1 cellular context compared by ENCODE assay signal in the genomic region with DNA sequence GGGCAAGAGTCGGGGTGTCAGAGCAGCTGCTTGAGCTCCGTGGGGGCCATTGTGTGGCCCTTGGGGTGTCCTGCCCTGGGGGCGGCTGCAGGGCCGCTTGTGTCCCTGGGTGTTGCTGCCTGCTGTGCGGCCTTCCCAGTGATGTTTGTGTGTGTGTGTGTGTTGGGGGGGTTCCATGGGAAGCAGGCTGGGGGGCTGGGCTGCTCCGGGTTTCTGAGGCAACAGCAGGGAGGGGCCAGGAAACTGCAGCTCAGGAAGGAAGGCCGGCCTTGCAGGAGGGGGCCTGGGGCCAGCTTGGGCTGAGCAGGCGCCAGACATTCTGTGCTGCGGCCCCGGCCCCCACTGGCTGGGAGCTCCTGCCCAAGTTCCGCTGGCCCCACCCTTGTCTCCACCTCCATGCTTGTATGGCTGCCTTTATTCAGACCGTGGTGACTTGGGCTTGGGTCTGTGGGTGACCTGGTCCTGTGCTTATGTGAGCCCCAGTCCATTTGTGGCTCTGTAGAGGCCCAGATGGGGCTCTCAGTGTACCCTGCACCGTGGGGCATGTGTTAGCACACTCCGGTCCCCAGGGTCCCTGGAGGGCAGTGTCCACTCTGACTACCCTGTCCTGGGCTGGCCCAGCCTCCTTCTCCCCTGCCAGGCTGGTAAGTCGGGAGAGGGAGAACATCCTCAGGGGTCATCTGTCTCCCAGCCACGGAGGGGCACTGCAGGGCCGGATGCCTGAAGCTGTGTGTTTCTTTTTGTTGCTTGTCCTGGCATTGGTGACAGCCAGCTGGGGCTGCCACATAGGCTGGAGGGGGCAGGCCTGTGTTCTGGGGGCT.
TF ChIP-seq lines count a peak whose summit lies in the region.

No MANE protein-coding gene starts in this region.

TF ChIP-seq in H1, 55 proteins besides CTCF, POLR2A, EP300 and RAD21:
- TF ChIP-seq BACH1 (IDR thresholded peaks at IDR 0.05; ENCODE audit: low read length) (no peak), EZH2 (IDR thresholded peaks at IDR 0.05; ENCODE audit: low read depth, low read length, severe bottlenecking) (no peak), SRF (IDR thresholded peaks at IDR 0.05; ENCODE audit: low read depth, low read length) (no peak), SIN3A (conservative IDR thresholded peaks at IDR 0.05 in 1 of 2, IDR thresholded peaks at IDR 0.05 in 1 of 2; ENCODE audit: low read depth in 1 of 2, low read length in 2 of 2) (peak; percentile 56 to 86; a peak in 2 of 4 replicates)
